Comparison of ENCODE assay signal across 1 cellular context in the genomic region with DNA sequence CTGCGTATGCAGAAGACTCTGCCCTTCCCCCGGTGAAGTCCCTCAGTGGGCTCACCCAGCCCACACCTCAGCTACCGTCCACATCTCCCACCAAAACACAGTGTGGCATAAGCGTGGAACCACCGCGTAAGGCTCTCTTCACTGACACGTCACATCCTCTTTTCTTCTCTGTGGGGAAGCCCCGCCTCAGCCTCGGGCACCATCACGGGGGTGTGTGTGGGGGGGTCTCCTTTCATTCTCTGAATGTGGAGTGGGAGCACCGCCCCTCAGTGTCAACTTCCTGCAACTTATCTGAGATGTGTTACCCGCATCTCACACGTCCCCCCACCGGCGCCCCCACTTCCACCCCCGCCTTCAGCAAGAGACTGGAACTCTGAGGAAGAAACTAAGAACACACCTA.
TF ChIP-seq lines count a peak whose summit lies in the region.

No MANE protein-coding gene starts in this region.

TF ChIP-seq in HepG2, 621 proteins besides CTCF, POLR2A, EP300 and RAD21 (continued from another document):
- TF ChIP-seq, protein P1, sequence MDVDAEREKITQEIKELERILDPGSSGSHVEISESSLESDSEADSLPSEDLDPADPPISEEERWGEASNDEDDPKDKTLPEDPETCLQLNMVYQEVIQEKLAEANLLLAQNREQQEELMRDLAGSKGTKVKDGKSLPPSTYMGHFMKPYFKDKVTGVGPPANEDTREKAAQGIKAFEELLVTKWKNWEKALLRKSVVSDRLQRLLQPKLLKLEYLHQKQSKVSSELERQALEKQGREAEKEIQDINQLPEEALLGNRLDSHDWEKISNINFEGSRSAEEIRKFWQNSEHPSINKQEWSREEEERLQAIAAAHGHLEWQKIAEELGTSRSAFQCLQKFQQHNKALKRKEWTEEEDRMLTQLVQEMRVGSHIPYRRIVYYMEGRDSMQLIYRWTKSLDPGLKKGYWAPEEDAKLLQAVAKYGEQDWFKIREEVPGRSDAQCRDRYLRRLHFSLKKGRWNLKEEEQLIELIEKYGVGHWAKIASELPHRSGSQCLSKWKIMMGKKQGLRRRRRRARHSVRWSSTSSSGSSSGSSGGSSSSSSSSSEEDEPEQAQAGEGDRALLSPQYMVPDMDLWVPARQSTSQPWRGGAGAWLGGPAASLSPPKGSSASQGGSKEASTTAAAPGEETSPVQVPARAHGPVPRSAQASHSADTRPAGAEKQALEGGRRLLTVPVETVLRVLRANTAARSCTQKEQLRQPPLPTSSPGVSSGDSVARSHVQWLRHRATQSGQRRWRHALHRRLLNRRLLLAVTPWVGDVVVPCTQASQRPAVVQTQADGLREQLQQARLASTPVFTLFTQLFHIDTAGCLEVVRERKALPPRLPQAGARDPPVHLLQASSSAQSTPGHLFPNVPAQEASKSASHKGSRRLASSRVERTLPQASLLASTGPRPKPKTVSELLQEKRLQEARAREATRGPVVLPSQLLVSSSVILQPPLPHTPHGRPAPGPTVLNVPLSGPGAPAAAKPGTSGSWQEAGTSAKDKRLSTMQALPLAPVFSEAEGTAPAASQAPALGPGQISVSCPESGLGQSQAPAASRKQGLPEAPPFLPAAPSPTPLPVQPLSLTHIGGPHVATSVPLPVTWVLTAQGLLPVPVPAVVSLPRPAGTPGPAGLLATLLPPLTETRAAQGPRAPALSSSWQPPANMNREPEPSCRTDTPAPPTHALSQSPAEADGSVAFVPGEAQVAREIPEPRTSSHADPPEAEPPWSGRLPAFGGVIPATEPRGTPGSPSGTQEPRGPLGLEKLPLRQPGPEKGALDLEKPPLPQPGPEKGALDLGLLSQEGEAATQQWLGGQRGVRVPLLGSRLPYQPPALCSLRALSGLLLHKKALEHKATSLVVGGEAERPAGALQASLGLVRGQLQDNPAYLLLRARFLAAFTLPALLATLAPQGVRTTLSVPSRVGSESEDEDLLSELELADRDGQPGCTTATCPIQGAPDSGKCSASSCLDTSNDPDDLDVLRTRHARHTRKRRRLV (CRISPR knock-in tag; IDR thresholded peaks at IDR 0.05): no peak
- TF ChIP-seq MXD4 (CRISPR knock-in tag; IDR thresholded peaks at IDR 0.05): no peak
- TF ChIP-seq TBX2 (CRISPR knock-in tag; IDR thresholded peaks at IDR 0.05; ENCODE audit: borderline replicate concordance): no peak
- TF ChIP-seq SKI (IDR thresholded peaks at IDR 0.05; ENCODE audit: partially characterized antibody): no peak
- TF ChIP-seq ZNF264 (CRISPR knock-in tag; IDR thresholded peaks at IDR 0.05): no peak
- TF ChIP-seq TBL1XR1 (IDR thresholded peaks at IDR 0.05; ENCODE audit: borderline replicate concordance, low read length, partially characterized antibody): no peak
TF ChIP-seq in HepG2: peak in this region for 0.
